In the genomic region with DNA sequence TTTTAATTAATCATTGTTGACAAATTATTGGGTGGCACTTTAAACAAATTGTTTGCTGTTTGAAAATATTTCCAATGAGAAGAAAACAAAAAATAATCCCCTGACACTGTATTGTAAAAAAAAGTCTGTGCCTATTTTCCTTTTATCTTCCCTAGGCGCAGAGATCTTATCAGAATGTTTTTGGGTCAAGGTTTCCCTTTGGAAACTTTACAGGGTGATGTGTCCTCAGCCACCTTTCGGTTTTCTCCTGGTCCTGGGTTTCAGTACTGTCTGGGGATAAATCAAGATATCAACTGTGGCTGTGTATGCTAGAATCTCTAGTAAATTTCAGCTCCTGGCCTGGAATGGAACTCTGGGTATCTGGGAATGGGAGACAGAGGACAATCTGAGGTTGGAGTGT, we compare ENCODE assay signal across 10 cellular contexts. TPM values are rescaled to one million over a fixed set of nuclear protein-coding genes. Genes with fewer than 3 reads are reported as not detected.
DNase-seq lines count a peak whose midpoint lies in the region; ATAC-seq and TF ChIP-seq lines count a peak whose summit lies in the region.
"Had no signal": no experiment of that assay in that cellular context is flagged by ENCODE, and none has a peak within 500 bp of the region (broad histone marks: within the 10 kb centered on the region; RNA-seq: fewer than 3 reads in every experiment).

No MANE protein-coding gene starts in this region.

- peak overlapping the region; percentile 96 for H3K27ac Mint-ChIP-seq in T-helper 1 cell treated with Interleukin-12 subunit alpha and Interleukin-12 subunit beta and Interleukin-4 antibody, amounts not matched to agents 30 μg/mL and 1 μg/mL, for 36 hours
- H3K27ac Mint-ChIP-seq in progenitor cell of endocrine pancreas, result peak overlapping the region; percentile 100

- peaks cover 47% of the 10 kb centered on the region for H3K36me3 Mint-ChIP-seq in T-helper 1 cell treated with Interleukin-12 subunit alpha and Interleukin-12 subunit beta and Interleukin-4 antibody, amounts not matched to agents 30 μg/mL and 1 μg/mL, for 36 hours (ENCODE audit: low read depth)
- peaks cover 11% of the 10 kb centered on the region for H3K36me3 Mint-ChIP-seq in progenitor cell of endocrine pancreas (ENCODE audit: insufficient read depth)

- no peaks in the 10 kb centered on the region for H4K20me1 ChIP-seq in OCI-LY1 (ENCODE audit: insufficient read depth, low read length)

- peaks cover 40% of the 10 kb centered on the region for H3K9me3 Mint-ChIP-seq in T-helper 1 cell treated with Interleukin-12 subunit alpha and Interleukin-12 subunit beta and Interleukin-4 antibody, amounts not matched to agents 30 μg/mL and 1 μg/mL, for 36 hours
- H3K9me3 Mint-ChIP-seq in progenitor cell of endocrine pancreas (ENCODE audit: low read depth), result peaks cover 3% of the 10 kb centered on the region

- DNase-seq in T-helper 1 cell, result no peak
- DNase-seq in progenitor cell of endocrine pancreas (ENCODE audit: low spot score, unreplicated experiment), result no peak
- DNase-seq in DMS114 treated with DMSO at 0.1 percent for 48 hours (lab: John Stamatoyannopoulos, UW; ENCODE audit: unreplicated experiment), result no peak
- DNase-seq in NCI-H1436 treated with DMSO at 0.1 percent for 48 hours (lab: John Stamatoyannopoulos, UW), result no peak
- DNase-seq: body of pancreas, NCI-H2227 treated with DMSO at 0.1 percent for 48 hours had no signal

- peak overlapping the region; percentile 79 for H3K4me2 ChIP-seq in OCI-LY1 (ENCODE audit: low read length)

- no peak overlapping the region for H2AFZ ChIP-seq in OCI-LY1 (ENCODE audit: low read length)

- WGBS in ectodermal cell, 2 experiments, result 93 to 99% methylated on average over 2 of the region's 2 CpGs

- peaks cover 46% of the 10 kb centered on the region for H3K36me3 ChIP-seq in OCI-LY1 (ENCODE audit: insufficient read depth, low read length)
- peaks cover 7% of the 10 kb centered on the region for H3K36me3 ChIP-seq in ectodermal cell (ENCODE audit: control insufficient read depth, insufficient read depth, low read length)

- H3F3A ChIP-seq in OCI-LY1 (ENCODE audit: insufficient read depth, low read length), result no peaks in the 10 kb centered on the region

- peak overlapping the region; percentile 34 for H3K27ac ChIP-seq in OCI-LY1 (ENCODE audit: low read depth, low read length, poor library complexity, severe bottlenecking)
- H3K27ac ChIP-seq in ectodermal cell (ENCODE audit: insufficient read depth, low read depth, low read length, poor library complexity, severe bottlenecking), result no peak overlapping the region

- peak overlapping the region; percentile 97 for H3K4me3 Mint-ChIP-seq in T-helper 1 cell treated with Interleukin-12 subunit alpha and Interleukin-12 subunit beta and Interleukin-4 antibody, amounts not matched to agents 30 μg/mL and 1 μg/mL, for 36 hours
- H3K4me3 Mint-ChIP-seq in progenitor cell of endocrine pancreas (ENCODE audit: low read depth), result peak overlapping the region; percentile 97

- H3K4me1 ChIP-seq in OCI-LY1 (ENCODE audit: insufficient read depth, low read length, severe bottlenecking) (peaks cover 28% of the 10 kb centered on the region), ectodermal cell (ENCODE audit: control insufficient read depth, insufficient read depth, low read length) (no peaks in the 10 kb centered on the region)
- H3K4me1 ChIP-seq: body of pancreas had no signal

- H3K4me1 Mint-ChIP-seq in T-helper 1 cell treated with Interleukin-12 subunit alpha and Interleukin-12 subunit beta and Interleukin-4 antibody, amounts not matched to agents 30 μg/mL and 1 μg/mL, for 36 hours (ENCODE audit: low read depth), result peaks cover 17% of the 10 kb centered on the region
- H3K4me1 Mint-ChIP-seq in progenitor cell of endocrine pancreas (ENCODE audit: low read depth), result peaks cover 24% of the 10 kb centered on the region

- peak overlapping the region; percentile 70 for H3K9ac ChIP-seq in OCI-LY1 (ENCODE audit: low read length)

- H3K27me3 ChIP-seq in OCI-LY1 (ENCODE audit: insufficient read depth, low read length) (no peaks in the 10 kb centered on the region), ectodermal cell (ENCODE audit: control insufficient read depth, insufficient read depth, low read length, poor library complexity, severe bottlenecking) (no peaks in the 10 kb centered on the region)
- H3K27me3 ChIP-seq: body of pancreas had no signal

- no peaks in the 10 kb centered on the region for H3K27me3 Mint-ChIP-seq in T-helper 1 cell treated with Interleukin-12 subunit alpha and Interleukin-12 subunit beta and Interleukin-4 antibody, amounts not matched to agents 30 μg/mL and 1 μg/mL, for 36 hours (ENCODE audit: low read depth)
- no peaks in the 10 kb centered on the region for H3K27me3 Mint-ChIP-seq in progenitor cell of endocrine pancreas

- no peak for ATAC-seq in GM21423 (IDR thresholded peaks at IDR 0.05; ENCODE audit: unreplicated experiment)
- ATAC-seq: body of pancreas had no signal

- H3K4me3 ChIP-seq in OCI-LY1 (ENCODE audit: low read depth, low read length, poor library complexity, severe bottlenecking), result peak overlapping the region; percentile 70
- peak overlapping the region; percentile 69 for H3K4me3 ChIP-seq in ectodermal cell (ENCODE audit: insufficient read depth, low read depth, low read length)
- H3K4me3 ChIP-seq: body of pancreas had no signal

- peaks cover 10% of the 10 kb centered on the region for H3K9me3 ChIP-seq in OCI-LY1 (ENCODE audit: low read length)
- no peaks in the 10 kb centered on the region for H3K9me3 ChIP-seq in ectodermal cell (ENCODE audit: control insufficient read depth, low read length)
- H3K9me3 ChIP-seq: body of pancreas had no signal

- H3K9me2 ChIP-seq in OCI-LY1 (ENCODE audit: low read depth, low read length), result no peaks in the 10 kb centered on the region

- TF ChIP-seq CTCF in OCI-LY1 (IDR thresholded peaks at IDR 0.05; ENCODE audit: low read length) (no peak), progenitor cell of endocrine pancreas (IDR thresholded peaks at IDR 0.05; ENCODE audit: unreplicated experiment) (no peak)

- H3K79me2 ChIP-seq in OCI-LY1 (ENCODE audit: insufficient read depth, low read length), result peaks cover 59% of the 10 kb centered on the region

RNA-seq across cellular contexts. Expression of gene ZNF107, which starts 1.4 kb away (rescaled TPM):
- 18.6 TPM for polyA plus RNA-seq in ectodermal cell (2013, experiment 1 of 4)
- 20.5 TPM for polyA plus RNA-seq in ectodermal cell (2013, experiment 2 of 4)
- polyA plus RNA-seq in ectodermal cell (2013, experiment 3 of 4), result 17.0 TPM
- 17.2 TPM for polyA plus RNA-seq in ectodermal cell (2013, experiment 4 of 4)
- total RNA-seq in progenitor cell of endocrine pancreas, result 16.5 and 16.9 TPM in 2 replicates
